23 cellular contexts compared by ENCODE assay signal in the genomic region with DNA sequence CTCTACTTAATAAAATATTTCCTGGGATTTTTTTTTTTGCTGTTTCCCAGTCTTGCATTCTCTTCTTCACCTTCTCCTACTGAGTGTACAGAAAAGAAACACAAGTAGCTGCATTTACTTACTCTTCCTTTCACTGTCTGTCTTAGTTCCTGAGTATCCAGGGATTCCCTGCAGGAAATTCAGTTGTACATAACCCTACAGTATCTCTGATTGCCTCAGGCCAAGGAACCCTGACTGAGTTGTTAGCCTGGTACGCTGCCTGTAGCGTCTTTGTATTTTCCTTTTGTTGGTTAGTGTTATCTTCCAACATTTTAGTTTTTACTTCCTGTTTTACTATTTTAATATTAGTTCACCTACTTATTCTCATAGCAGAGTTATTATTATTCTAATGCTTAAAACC.
A peak's percentile ranks its signal among the peaks of the same experiment; 100 is the strongest.
DNase-seq lines count a peak whose midpoint lies in the region; TF ChIP-seq lines count a peak whose summit lies in the region.
"Had no signal": no experiment of that assay in that cellular context is flagged by ENCODE, and none has a peak within 500 bp of the region (broad histone marks: within the 10 kb centered on the region; RNA-seq: fewer than 3 reads in every experiment).

No MANE protein-coding gene starts in this region.

- H3K9me3 Mint-ChIP-seq in endodermal cell (no peaks in the 10 kb centered on the region), neural progenitor cell (no peaks in the 10 kb centered on the region)
- H3K9me3 Mint-ChIP-seq: GM23338, H9 had no signal

- H3K27ac Mint-ChIP-seq in endodermal cell (no peak overlapping the region), neural progenitor cell (no peak overlapping the region)
- H3K27ac Mint-ChIP-seq: CD14-positive monocyte; CD4-positive, alpha-beta T cell; CD8-positive, alpha-beta memory T cell; GM23338; H9 had no signal

- WGBS in endodermal cell (ENCODE audit: insufficient coverage in 1 of 2, insufficient read length in 1 of 2), 2 experiments, result 0% methylated on average over 1 of the region's 2 CpGs; no CpG with 5 or more reads in 1 of the 2 experiments

- peak; percentile 62 for DNase-seq in NCI-H226
- DNase-seq in SK-N-MC (ENCODE audit: low read depth, low spot score), result peak; percentile 70
- DNase-seq in endodermal cell, result no peak
- DNase-seq in neural progenitor cell (ENCODE audit: low spot score), result no peak
- no peak for DNase-seq in activated effector memory CD4-positive, alpha-beta T cell treated with anti-CD3 and anti-CD28 coated beads, Interleukin-2, amount 50 U/mL, for 16 hours
- no peak for DNase-seq in effector CD4-positive, alpha-beta T cell
- DNase-seq in SIG-M5 treated with dmso at 0.1 percent for 504 hours (lab: John Stamatoyannopoulos, UW; ENCODE audit: unreplicated experiment), result no peak
- DNase-seq: 8988T; ACHN; AML-193; BE2C; CD4-positive, alpha-beta T cell; CD8-positive, alpha-beta memory T cell; DMS 273 treated with DMSO at 0.1 percent for 48 hours; DMS79; EL; GDM1; H9 had no signal

- H3K4me3 Mint-ChIP-seq in endodermal cell (no peak overlapping the region), neural progenitor cell (no peak overlapping the region)
- H3K4me3 Mint-ChIP-seq: CD14-positive monocyte; CD4-positive, alpha-beta T cell; CD8-positive, alpha-beta memory T cell; GM23338; H9 had no signal

- no peaks in the 10 kb centered on the region for H3K9me3 ChIP-seq in SK-N-MC (ENCODE audit: low read depth, low read length)
- H3K9me3 ChIP-seq in endodermal cell (ENCODE audit: control insufficient read depth, low read length), result no peaks in the 10 kb centered on the region
- no peaks in the 10 kb centered on the region for H3K9me3 ChIP-seq in neural progenitor cell (ENCODE audit: low read depth)
- H3K9me3 ChIP-seq: A549; BE2C; BLaER1 treated with 17β-estradiol and CSF1 and Interleukin-3, amounts not matched to agents 10 nM and 100 nM had no signal

- H3K79me2 ChIP-seq in neural progenitor cell (ENCODE audit: low read depth), result no peaks in the 10 kb centered on the region

- no peaks in the 10 kb centered on the region for H4K20me1 ChIP-seq in neural progenitor cell (ENCODE audit: low read depth)
- H4K20me1 ChIP-seq: BLaER1 treated with 17β-estradiol and CSF1 and Interleukin-3, amounts not matched to agents 10 nM and 100 nM had no signal

- no peak overlapping the region for H3K4me2 ChIP-seq in neural progenitor cell
- H3K4me2 ChIP-seq: A549; BLaER1 treated with 17β-estradiol and CSF1 and Interleukin-3, amounts not matched to agents 10 nM and 100 nM; GM23338 had no signal

- no peak overlapping the region for H3K9ac ChIP-seq in SK-N-MC (ENCODE audit: insufficient read length)
- no peak overlapping the region for H3K9ac ChIP-seq in endodermal cell (ENCODE audit: extremely low read depth, low read length, poor library complexity, severe bottlenecking)
- no peak overlapping the region for H3K9ac ChIP-seq in neural progenitor cell
- H3K9ac ChIP-seq: BLaER1 treated with 17β-estradiol and CSF1 and Interleukin-3, amounts not matched to agents 10 nM and 100 nM had no signal

- H3K27me3 ChIP-seq in endodermal cell (ENCODE audit: control insufficient read depth, insufficient read depth, low read length, poor library complexity, severe bottlenecking) (no peaks in the 10 kb centered on the region), neural progenitor cell (no peaks in the 10 kb centered on the region)
- H3K27me3 ChIP-seq: BE2C; BLaER1 treated with 17β-estradiol and CSF1 and Interleukin-3, amounts not matched to agents 10 nM and 100 nM had no signal

- H2AFZ ChIP-seq in neural progenitor cell (replicated peaks), result peak overlapping the region; percentile 3
- H2AFZ ChIP-seq: GM23338 had no signal

- H3K36me3 ChIP-seq in SK-N-MC (ENCODE audit: insufficient read depth, low read length) (no peaks in the 10 kb centered on the region), endodermal cell (ENCODE audit: control insufficient read depth, insufficient read depth, low read length) (no peaks in the 10 kb centered on the region), neural progenitor cell (no peaks in the 10 kb centered on the region)
- H3K36me3 ChIP-seq: BE2C; BLaER1 treated with 17β-estradiol and CSF1 and Interleukin-3, amounts not matched to agents 10 nM and 100 nM had no signal

- H3K4me1 Mint-ChIP-seq in endodermal cell (no peaks in the 10 kb centered on the region), neural progenitor cell (peaks cover 4% of the 10 kb centered on the region)
- H3K4me1 Mint-ChIP-seq: CD14-positive monocyte; CD8-positive, alpha-beta memory T cell had no signal

- H3K27me3 Mint-ChIP-seq in endodermal cell (ENCODE audit: insufficient read depth) (no peaks in the 10 kb centered on the region), neural progenitor cell (ENCODE audit: insufficient read depth, low read depth) (no peaks in the 10 kb centered on the region)
- H3K27me3 Mint-ChIP-seq: CD4-positive, alpha-beta T cell; CD8-positive, alpha-beta memory T cell had no signal

- peak overlapping the region; percentile 76 for H3K27ac ChIP-seq in SK-N-MC
- peak overlapping the region; percentile 12 for H3K27ac ChIP-seq in endodermal cell (ENCODE audit: low read depth, low read length)
- H3K27ac ChIP-seq in neural progenitor cell, result no peak overlapping the region
- H3K27ac ChIP-seq: A549; BLaER1 treated with 17β-estradiol and CSF1 and Interleukin-3, amounts not matched to agents 10 nM and 100 nM had no signal

- no peaks in the 10 kb centered on the region for H3F3A ChIP-seq in neural progenitor cell (ENCODE audit: low read depth)

- H3K4me1 ChIP-seq in endodermal cell (ENCODE audit: control insufficient read depth, insufficient read depth, low read length) (no peaks in the 10 kb centered on the region), neural progenitor cell (no peaks in the 10 kb centered on the region)
- H3K4me1 ChIP-seq: A549, BE2C had no signal

- TF ChIP-seq CTCF in endodermal cell (conservative IDR thresholded peaks at IDR 0.05) (no peak), neural progenitor cell (IDR thresholded peaks at IDR 0.05) (no peak)

- H3K36me3 Mint-ChIP-seq in endodermal cell (ENCODE audit: low read depth) (no peaks in the 10 kb centered on the region), neural progenitor cell (no peaks in the 10 kb centered on the region)
- H3K36me3 Mint-ChIP-seq: CD14-positive monocyte; CD8-positive, alpha-beta memory T cell had no signal

- H3K4me3 ChIP-seq in SK-N-MC (no peak overlapping the region), endodermal cell (ENCODE audit: low read length) (no peak overlapping the region), neural progenitor cell (no peak overlapping the region)
- H3K4me3 ChIP-seq: A549; BLaER1 treated with 17β-estradiol and CSF1 and Interleukin-3, amounts not matched to agents 10 nM and 100 nM; GM12878; GM23338 had no signal

Comparison
In these comparisons a context has a peak if more than half of its experiments do, and no peak if none do; other contexts are left out.
1. DNase-seq: peak in NCI-H226 (single experiment) and SK-N-MC (single experiment); none in endodermal cell (single experiment), neural progenitor cell (single experiment), activated effector memory CD4-positive, alpha-beta T cell treated with anti-CD3 and anti-CD28 coated beads, Interleukin-2, amount 50 U/mL, for 16 hours (single experiment), effector CD4-positive, alpha-beta T cell (single experiment) and SIG-M5 treated with dmso at 0.1 percent for 504 hours (single experiment).